ENCODE assay signal across 18 cellular contexts in the genomic region with DNA sequence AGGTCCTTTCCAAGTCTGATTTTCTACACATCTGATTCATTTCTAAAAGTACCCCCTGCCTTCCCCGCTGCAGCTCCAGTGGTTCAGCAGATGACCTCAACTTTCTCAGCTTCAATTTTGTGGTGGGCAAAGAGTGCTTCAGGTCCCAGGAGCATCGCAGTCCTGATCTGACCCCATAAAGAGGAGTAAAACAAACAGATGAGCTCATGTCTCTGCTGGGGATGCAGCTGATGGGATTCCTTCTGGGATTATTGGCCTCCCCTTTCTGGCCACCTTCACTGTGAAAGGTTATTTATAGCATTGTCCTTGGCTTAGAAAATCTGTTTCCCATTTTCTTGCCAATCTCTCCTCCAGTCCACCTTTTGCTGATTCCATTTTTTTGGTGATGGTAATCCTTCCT.
A peak's percentile ranks its signal among the peaks of the same experiment; 100 is the strongest.
DNase-seq lines count a peak whose midpoint lies in the region; FAIRE-seq and TF ChIP-seq lines count a peak whose summit lies in the region.
"Had no signal": no experiment of that assay in that cellular context is flagged by ENCODE, and none has a peak within 500 bp of the region (broad histone marks: within the 10 kb centered on the region; RNA-seq: fewer than 3 reads in every experiment).

No MANE protein-coding gene starts in this region.

- H3K4me1 ChIP-seq in HEK293 (ENCODE audit: control insufficient read depth, insufficient read depth, low read length): no peaks in the 10 kb centered on the region
- H3K4me1 ChIP-seq: HAP-1 had no signal

- no peaks in the 10 kb centered on the region for H3K36me3 ChIP-seq in HEK293 (ENCODE audit: control insufficient read depth in 2 of 2, insufficient read depth in 1 of 2, low read length in 2 of 2)
- H3K36me3 ChIP-seq: BLaER1 treated with 17β-estradiol and CSF1 and Interleukin-3, amounts not matched to agents 10 nM and 100 nM; HAP-1 had no signal

- H3K4me3 ChIP-seq in HEK293 (ENCODE audit: low read depth, low read length): no peak overlapping the region
- H3K4me3 ChIP-seq: BLaER1 treated with 17β-estradiol and CSF1 and Interleukin-3, amounts not matched to agents 10 nM and 100 nM; HAP-1 had no signal

- FAIRE-seq in GM12891 (lab: Jason Lieb, UNC) (no peak), RCC 7860 (lab: Jason Lieb, UNC) (no peak)
- FAIRE-seq: H1 had no signal

- CTCF ChIA-PET in HEK293 (lab: Yijun Ruan, JAX): no interaction called here

- no peak overlapping the region for H3K27ac ChIP-seq in HEK293 (ENCODE audit: extremely low read depth, low read depth, low read length)
- H3K27ac ChIP-seq: BLaER1 treated with 17β-estradiol and CSF1 and Interleukin-3, amounts not matched to agents 10 nM and 100 nM had no signal

- H3K9me3 ChIP-seq in HEK293 (ENCODE audit: control insufficient read depth, insufficient read depth, low read depth, low read length): no peaks in the 10 kb centered on the region
- H3K9me3 ChIP-seq: HAP-1 had no signal

- POLR2A ChIA-PET in HEK293 (lab: Yijun Ruan, JAX): interaction anchor here (0.6 kb wide), 1 partner anchor 178 kb away, joined by 3 read pairs; no protein-coding TSS in a partner anchor

- TF ChIP-seq POLR2A in GM12891 (IDR thresholded peaks at IDR 0.05; ENCODE audit: low read depth, low read length): no peak

- DNase-seq in EH (ENCODE audit: low read depth): peak; percentile 68
- peak; percentile 34 for DNase-seq in cerebellar cortex (ENCODE audit: low spot score)
- DNase-seq in myocyte (ENCODE audit: low read depth): peak; percentile 6
- no peak for DNase-seq in GM12891 (ENCODE audit: insufficient read length, low spot score)
- DNase-seq in effector CD4-positive, alpha-beta T cell: no peak
- DNase-seq in RCC 7860 (ENCODE audit: low spot score): no peak
- DNase-seq: ACHN; Calu3; CD4-positive, CD25-positive, alpha-beta regulatory T cell; DMS 273 treated with DMSO at 0.1 percent for 48 hours; GDM1; HFFc6; IMR-90; KBM-7 had no signal

- no peak for TF ChIP-seq CTCF in HEK293 (tag by site-specific recombination; IDR thresholded peaks at IDR 0.05)

TF ChIP-seq in HEK293, 187 proteins besides CTCF, POLR2A, EP300 and RAD21:
- TF ChIP-seq GLIS1 (tag by site-specific recombination; IDR thresholded peaks at IDR 0.05) (peak; percentile 97), ZNF692 (tag by site-specific recombination; IDR thresholded peaks at IDR 0.05) (0 out of 2 replicates have a peak, but pooled peaks have one; percentile 24), IKZF3 (tag by site-specific recombination; IDR thresholded peaks at IDR 0.05) (no peak)
- TF ChIP-seq, protein P1, sequence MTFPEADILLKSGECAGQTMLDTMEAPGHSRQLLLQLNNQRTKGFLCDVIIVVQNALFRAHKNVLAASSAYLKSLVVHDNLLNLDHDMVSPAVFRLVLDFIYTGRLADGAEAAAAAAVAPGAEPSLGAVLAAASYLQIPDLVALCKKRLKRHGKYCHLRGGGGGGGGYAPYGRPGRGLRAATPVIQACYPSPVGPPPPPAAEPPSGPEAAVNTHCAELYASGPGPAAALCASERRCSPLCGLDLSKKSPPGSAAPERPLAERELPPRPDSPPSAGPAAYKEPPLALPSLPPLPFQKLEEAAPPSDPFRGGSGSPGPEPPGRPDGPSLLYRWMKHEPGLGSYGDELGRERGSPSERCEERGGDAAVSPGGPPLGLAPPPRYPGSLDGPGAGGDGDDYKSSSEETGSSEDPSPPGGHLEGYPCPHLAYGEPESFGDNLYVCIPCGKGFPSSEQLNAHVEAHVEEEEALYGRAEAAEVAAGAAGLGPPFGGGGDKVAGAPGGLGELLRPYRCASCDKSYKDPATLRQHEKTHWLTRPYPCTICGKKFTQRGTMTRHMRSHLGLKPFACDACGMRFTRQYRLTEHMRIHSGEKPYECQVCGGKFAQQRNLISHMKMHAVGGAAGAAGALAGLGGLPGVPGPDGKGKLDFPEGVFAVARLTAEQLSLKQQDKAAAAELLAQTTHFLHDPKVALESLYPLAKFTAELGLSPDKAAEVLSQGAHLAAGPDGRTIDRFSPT (tag by site-specific recombination; IDR thresholded peaks at IDR 0.05): peak; percentile 40; the same call in 1 of the 2 replicates
TF ChIP-seq in HEK293: peak in this region for 3.

TF ChIP-seq in GM12891, 5 proteins besides CTCF, POLR2A, EP300 and RAD21:
- no peak for TF ChIP-seq PAX5 (IDR thresholded peaks at IDR 0.05; ENCODE audit: insufficient read depth, low read length, severe bottlenecking)
- no peak for TF ChIP-seq POLR2AphosphoS5 (IDR thresholded peaks at IDR 0.05; ENCODE audit: low read depth, low read length)
- TF ChIP-seq SPI1 (IDR thresholded peaks at IDR 0.05; ENCODE audit: low read depth, low read length): no peak
- no peak for TF ChIP-seq TAF1 (IDR thresholded peaks at IDR 0.05; ENCODE audit: low read depth, low read length)
- no peak for TF ChIP-seq POU2F2 (IDR thresholded peaks at IDR 0.05; ENCODE audit: low read depth, low read length)

Comparison
In these comparisons a context has a peak if more than half of its experiments do, and no peak if none do; other contexts are left out.
1. DNase-seq: peak in EH (single experiment), cerebellar cortex (single experiment) and myocyte (single experiment); none in GM12891 (single experiment), effector CD4-positive, alpha-beta T cell (single experiment) and RCC 7860 (single experiment).